In the genomic region with DNA sequence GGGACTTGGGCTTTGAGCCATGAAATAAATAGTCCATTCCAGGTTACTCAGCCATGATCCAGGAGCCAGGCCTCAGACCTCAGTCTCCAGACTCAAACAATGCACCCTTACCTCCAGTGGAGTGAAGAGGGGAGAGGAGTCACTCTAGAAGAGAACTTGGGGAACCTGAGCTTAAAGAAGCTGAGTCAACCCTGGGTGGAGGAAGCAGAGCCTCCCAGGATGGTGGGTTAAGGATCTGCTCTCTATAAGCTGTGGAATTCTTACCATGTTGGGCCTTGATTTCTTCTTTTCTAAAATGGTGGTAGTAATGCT, we compare ENCODE assay signal across 13 cellular contexts.
DNase-seq lines count a peak whose midpoint lies in the region; ATAC-seq, FAIRE-seq and TF ChIP-seq lines count a peak whose summit lies in the region.
"Had no signal": no experiment of that assay in that cellular context is flagged by ENCODE, and none has a peak within 500 bp of the region (broad histone marks: within the 10 kb centered on the region; RNA-seq: fewer than 3 reads in every experiment).

No MANE protein-coding gene starts in this region.

- POLR2A ChIA-PET in HepG2 (lab: Yijun Ruan, JAX), result no interaction called here

- DNase-seq in CD1c-positive myeloid dendritic cell (ENCODE audit: extremely low spot score), result peak; percentile 26
- no peak for DNase-seq in HepG2 (ENCODE audit: low spot score)
- no peak for DNase-seq in stimulated activated naive CD4-positive, alpha-beta T cell treated with Interleukin-2 at 50 U/mL for 16 hours (lab: John Stamatoyannopoulos, UW)
- no peak for DNase-seq in NCI-H774 (lab: John Stamatoyannopoulos, UW)
- no peak for DNase-seq in H4 (ENCODE audit: low spot score)
- DNase-seq: activated B cell treated with CpG ODN at 0.5 μM for 24 hours; activated naive CD8-positive, alpha-beta T cell treated with anti-CD3 and anti-CD28 coated beads for 36 hours; NCI-H1092 treated with DMSO at 0.1 percent for 48 hours; NCI-H510A had no signal

- peak overlapping the region; percentile 45 for H3K27ac Mint-ChIP-seq in activated T-helper 17 cell treated with anti-CD3 and anti-CD28 coated beads, Interleukin-2, amount 50 U/mL, for 72 hours
- H3K27ac Mint-ChIP-seq: activated B cell treated with CpG ODN at 0.5 μM for 24 hours; activated naive CD8-positive, alpha-beta T cell treated with anti-CD3 and anti-CD28 coated beads for 36 hours had no signal

- intact Hi-C loops in HepG2 (cut with micrococcal nuclease; ENCODE audit: unreplicated experiment), result no loop called here

- no peaks in the 10 kb centered on the region for H4K20me1 ChIP-seq in HepG2 (ENCODE audit: insufficient read depth, low read length)

- no peak for TF ChIP-seq EP300 in HepG2 (IDR thresholded peaks at IDR 0.05; ENCODE audit: low read depth in 2 of 2, low read length in 2 of 2)
- no peak for TF ChIP-seq EP300 in HepG2 (CRISPR knock-in tag; IDR thresholded peaks at IDR 0.05; ENCODE audit: borderline replicate concordance)

- no peaks in the 10 kb centered on the region for H3K9me3 ChIP-seq in HepG2 (ENCODE audit: low read length)

- H3K4me1 Mint-ChIP-seq in activated T-helper 17 cell treated with anti-CD3 and anti-CD28 coated beads, Interleukin-2, amount 50 U/mL, for 72 hours, result peaks cover 4% of the 10 kb centered on the region

- TF ChIP-seq CTCF in HepG2 (CRISPR knock-in tag; IDR thresholded peaks at IDR 0.05), result no peak

- no TSS peak for BruUV-seq in HepG2 (replicated peaks; lab: Mats Ljungman, UMichigan)

- H3K36me3 ChIP-seq in HepG2 (replicated peaks in 1 of 2; ENCODE audit: control insufficient read depth in 1 of 2, insufficient read depth in 2 of 2, low read length in 2 of 2), result no peaks in the 10 kb centered on the region

- H3K4me1 ChIP-seq in HepG2 (ENCODE audit: insufficient read depth, low read length), result peaks cover 48% of the 10 kb centered on the region

- H3K4me3 Mint-ChIP-seq in activated T-helper 17 cell treated with anti-CD3 and anti-CD28 coated beads, Interleukin-2, amount 50 U/mL, for 72 hours, result no peak overlapping the region
- H3K4me3 Mint-ChIP-seq: activated B cell treated with CpG ODN at 0.5 μM for 24 hours; activated naive CD8-positive, alpha-beta T cell treated with anti-CD3 and anti-CD28 coated beads for 36 hours had no signal

- no peak for TF ChIP-seq POLR2A in HepG2 (IDR thresholded peaks at IDR 0.05; ENCODE audit: insufficient read depth in 1 of 2, low read depth in 2 of 2, low read length in 2 of 2)

- H3K9me3 Mint-ChIP-seq in activated T-helper 17 cell treated with anti-CD3 and anti-CD28 coated beads, Interleukin-2, amount 50 U/mL, for 72 hours, result no peaks in the 10 kb centered on the region
- H3K9me3 Mint-ChIP-seq: activated B cell treated with CpG ODN at 0.5 μM for 24 hours; activated naive CD8-positive, alpha-beta T cell treated with anti-CD3 and anti-CD28 coated beads for 36 hours had no signal

- peak; percentile 34 for ATAC-seq in HG03159 (IDR thresholded peaks at IDR 0.05; ENCODE audit: unreplicated experiment)
- ATAC-seq in activated T-helper 17 cell treated with anti-CD3 and anti-CD28 coated beads, Interleukin-2, amount 50 U/mL, for 72 hours (replicated peaks), result peak; percentile 46
- peak; percentile 33 for ATAC-seq in HepG2
- ATAC-seq in GM21528 (IDR thresholded peaks at IDR 0.05; ENCODE audit: low FRiP score, unreplicated experiment), result no peak

- no peak overlapping the region for H3K9ac ChIP-seq in HepG2 (ENCODE audit: insufficient read depth, low read depth, low read length)

- no peak overlapping the region for H3K4me3 ChIP-seq in HepG2 (replicated peaks in 1 of 3; ENCODE audit: insufficient read depth in 1 of 3, low read depth in 2 of 3, low read length in 3 of 3)

- H3K4me2 ChIP-seq in HepG2 (ENCODE audit: low read depth, low read length), result peak overlapping the region; percentile 47

- H3K79me2 ChIP-seq in HepG2 (ENCODE audit: insufficient read depth, low read length), result no peaks in the 10 kb centered on the region

- no peak for TF ChIP-seq RAD21 in HepG2 (CRISPR knock-in tag; IDR thresholded peaks at IDR 0.05)

- no peak for FAIRE-seq in HepG2 (lab: Jason Lieb, UNC)
- FAIRE-seq: colon had no signal

- peaks cover 1 to 23% of the 10 kb centered on the region in 2 experiments; a peak in 4 of 5 replicates for H3K27me3 ChIP-seq in HepG2 (ENCODE audit: control insufficient read depth in 1 of 2, insufficient read depth in 2 of 2, low read length in 2 of 2)

- peaks cover 4% of the 10 kb centered on the region for H3K27me3 Mint-ChIP-seq in activated T-helper 17 cell treated with anti-CD3 and anti-CD28 coated beads, Interleukin-2, amount 50 U/mL, for 72 hours
- H3K27me3 Mint-ChIP-seq: activated B cell treated with CpG ODN at 0.5 μM for 24 hours had no signal

- CTCF ChIA-PET in HepG2 (lab: Yijun Ruan, JAX; ENCODE audit: low intra/inter-chr PET ratio, low total read pairs), result no interaction called here

- in situ Hi-C loops in HepG2 (cut with HindIII; ENCODE audit: extremely low pct_ligation_motif_present, low pct_unique_long_range_greater_than_20kb), result no loop called here

- no peaks in the 10 kb centered on the region for H3K36me3 Mint-ChIP-seq in activated T-helper 17 cell treated with anti-CD3 and anti-CD28 coated beads, Interleukin-2, amount 50 U/mL, for 72 hours (ENCODE audit: low read depth)
- H3K36me3 Mint-ChIP-seq: activated naive CD8-positive, alpha-beta T cell treated with anti-CD3 and anti-CD28 coated beads for 36 hours had no signal

- no peak overlapping the region for H3K27ac ChIP-seq in HepG2 (ENCODE audit: extremely low read length, insufficient read depth, low read length)

- H2AFZ ChIP-seq in HepG2 (ENCODE audit: low read length), result no peak overlapping the region

TF ChIP-seq in HepG2, 621 proteins besides CTCF, POLR2A, EP300 and RAD21 (continues in another document):
- TF ChIP-seq ZNF709 (CRISPR knock-in tag; IDR thresholded peaks at IDR 0.05), result no peak
- no peak for TF ChIP-seq HHEX (CRISPR knock-in tag; IDR thresholded peaks at IDR 0.05)
- TF ChIP-seq HNRNPUL1 (IDR thresholded peaks at IDR 0.05; ENCODE audit: low read depth, low read length), result no peak
- no peak for TF ChIP-seq CEBPG (CRISPR knock-in tag; IDR thresholded peaks at IDR 0.05)
- TF ChIP-seq, protein P1, sequence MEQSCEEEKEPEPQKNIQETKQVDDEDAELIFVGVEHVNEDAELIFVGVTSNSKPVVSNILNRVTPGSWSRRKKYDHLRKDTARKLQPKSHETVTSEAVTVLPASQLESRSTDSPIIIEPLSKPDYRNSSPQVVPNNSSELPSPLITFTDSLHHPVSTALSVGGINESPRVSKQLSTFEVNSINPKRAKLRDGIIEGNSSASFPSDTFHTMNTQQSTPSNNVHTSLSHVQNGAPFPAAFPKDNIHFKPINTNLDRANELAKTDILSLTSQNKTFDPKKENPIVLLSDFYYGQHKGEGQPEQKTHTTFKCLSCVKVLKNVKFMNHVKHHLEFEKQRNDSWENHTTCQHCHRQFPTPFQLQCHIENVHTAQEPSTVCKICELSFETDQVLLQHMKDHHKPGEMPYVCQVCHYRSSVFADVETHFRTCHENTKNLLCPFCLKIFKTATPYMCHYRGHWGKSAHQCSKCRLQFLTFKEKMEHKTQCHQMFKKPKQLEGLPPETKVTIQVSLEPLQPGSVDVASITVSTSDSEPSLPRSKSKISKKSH (CRISPR knock-in tag; IDR thresholded peaks at IDR 0.05; ENCODE audit: borderline replicate concordance), result no peak
- no peak for TF ChIP-seq NONO (IDR thresholded peaks at IDR 0.05)
- no peak for TF ChIP-seq NONO (CRISPR knock-in tag; conservative IDR thresholded peaks at IDR 0.05)
- no peak for TF ChIP-seq ZBTB42 (CRISPR knock-in tag; IDR thresholded peaks at IDR 0.05)
- no peak for TF ChIP-seq NFE2 (CRISPR knock-in tag; IDR thresholded peaks at IDR 0.05)
- TF ChIP-seq MTA1 (CRISPR knock-in tag; IDR thresholded peaks at IDR 0.05; ENCODE audit: borderline replicate concordance), result no peak
- 0 out of 2 replicates have a peak, but pooled peaks have one; percentile 6 for TF ChIP-seq KAT8 (CRISPR knock-in tag; IDR thresholded peaks at IDR 0.05)
- no peak for TF ChIP-seq HOXA3 (CRISPR knock-in tag; IDR thresholded peaks at IDR 0.05)
- TF ChIP-seq, protein P2, sequence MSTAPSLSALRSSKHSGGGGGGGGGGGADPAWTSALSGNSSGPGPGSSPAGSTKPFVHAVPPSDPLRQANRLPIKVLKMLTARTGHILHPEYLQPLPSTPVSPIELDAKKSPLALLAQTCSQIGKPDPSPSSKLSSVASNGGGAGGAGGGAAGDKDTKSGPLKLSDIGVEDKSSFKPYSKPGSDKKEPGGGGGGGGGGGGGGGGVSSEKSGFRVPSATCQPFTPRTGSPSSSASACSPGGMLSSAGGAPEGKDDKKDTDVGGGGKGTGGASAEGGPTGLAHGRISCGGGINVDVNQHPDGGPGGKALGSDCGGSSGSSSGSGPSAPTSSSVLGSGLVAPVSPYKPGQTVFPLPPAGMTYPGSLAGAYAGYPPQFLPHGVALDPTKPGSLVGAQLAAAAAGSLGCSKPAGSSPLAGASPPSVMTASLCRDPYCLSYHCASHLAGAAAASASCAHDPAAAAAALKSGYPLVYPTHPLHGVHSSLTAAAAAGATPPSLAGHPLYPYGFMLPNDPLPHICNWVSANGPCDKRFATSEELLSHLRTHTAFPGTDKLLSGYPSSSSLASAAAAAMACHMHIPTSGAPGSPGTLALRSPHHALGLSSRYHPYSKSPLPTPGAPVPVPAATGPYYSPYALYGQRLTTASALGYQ (CRISPR knock-in tag; IDR thresholded peaks at IDR 0.05), result no peak
- TF ChIP-seq, protein P3, sequence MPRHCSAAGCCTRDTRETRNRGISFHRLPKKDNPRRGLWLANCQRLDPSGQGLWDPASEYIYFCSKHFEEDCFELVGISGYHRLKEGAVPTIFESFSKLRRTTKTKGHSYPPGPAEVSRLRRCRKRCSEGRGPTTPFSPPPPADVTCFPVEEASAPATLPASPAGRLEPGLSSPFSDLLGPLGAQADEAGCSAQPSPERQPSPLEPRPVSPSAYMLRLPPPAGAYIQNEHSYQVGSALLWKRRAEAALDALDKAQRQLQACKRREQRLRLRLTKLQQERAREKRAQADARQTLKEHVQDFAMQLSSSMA (CRISPR knock-in tag; IDR thresholded peaks at IDR 0.05), result no peak
- no peak for TF ChIP-seq ZNF138 (CRISPR knock-in tag; IDR thresholded peaks at IDR 0.05; ENCODE audit: low read depth)
- TF ChIP-seq, protein P4, sequence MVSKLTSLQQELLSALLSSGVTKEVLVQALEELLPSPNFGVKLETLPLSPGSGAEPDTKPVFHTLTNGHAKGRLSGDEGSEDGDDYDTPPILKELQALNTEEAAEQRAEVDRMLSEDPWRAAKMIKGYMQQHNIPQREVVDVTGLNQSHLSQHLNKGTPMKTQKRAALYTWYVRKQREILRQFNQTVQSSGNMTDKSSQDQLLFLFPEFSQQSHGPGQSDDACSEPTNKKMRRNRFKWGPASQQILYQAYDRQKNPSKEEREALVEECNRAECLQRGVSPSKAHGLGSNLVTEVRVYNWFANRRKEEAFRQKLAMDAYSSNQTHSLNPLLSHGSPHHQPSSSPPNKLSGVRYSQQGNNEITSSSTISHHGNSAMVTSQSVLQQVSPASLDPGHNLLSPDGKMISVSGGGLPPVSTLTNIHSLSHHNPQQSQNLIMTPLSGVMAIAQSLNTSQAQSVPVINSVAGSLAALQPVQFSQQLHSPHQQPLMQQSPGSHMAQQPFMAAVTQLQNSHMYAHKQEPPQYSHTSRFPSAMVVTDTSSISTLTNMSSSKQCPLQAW (CRISPR knock-in tag; IDR thresholded peaks at IDR 0.05), result 0 out of 2 replicates have a peak, but pooled peaks have one; percentile 9
